8 cellular contexts compared by ENCODE assay signal in genomic region chr1:210932104-210932503, GRCh38.
"Had no signal": no experiment of that assay in that cellular context is flagged by ENCODE, and none has a peak within 500 bp of the region (broad histone marks: within the 10 kb centered on the region; RNA-seq: fewer than 3 reads in every experiment).

No MANE protein-coding gene starts in this region.

- H3K4me3 ChIP-seq: GM12878 had no signal

- FAIRE-seq: G401.6, GM12878, GM12891, GM12892, GM18507, GM19239 had no signal

- ATAC-seq: GM12878 had no signal

- DNase-seq: GDM1, GF-D8 had no signal
